In the genomic region with DNA sequence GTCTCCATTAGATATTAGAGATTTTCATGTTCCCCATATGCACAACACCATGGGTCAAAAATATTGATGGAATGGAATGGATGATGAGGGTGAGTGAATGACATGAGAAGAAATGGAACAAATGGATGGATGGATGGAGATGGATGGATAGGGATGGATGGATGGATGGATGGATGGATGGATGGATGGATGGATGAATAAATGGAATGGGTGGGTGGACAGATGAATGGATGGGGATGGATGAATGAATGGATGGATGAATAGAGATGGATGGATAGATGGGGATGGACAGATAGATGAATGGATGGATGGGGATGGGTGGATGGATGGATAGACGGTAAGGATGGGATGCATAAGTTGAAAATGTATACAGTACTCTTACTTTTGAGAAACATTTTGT, we compare ENCODE assay signal across 9 cellular contexts. TPM values are rescaled to one million over a fixed set of nuclear protein-coding genes. Genes with fewer than 3 reads are reported as not detected.
"Had no signal": no experiment of that assay in that cellular context is flagged by ENCODE, and none has a peak within 500 bp of the region (broad histone marks: within the 10 kb centered on the region; RNA-seq: fewer than 3 reads in every experiment).

No MANE protein-coding gene starts in this region.

- H3K27ac Mint-ChIP-seq: H9, HFFc6 had no signal

- H3K4me1 Mint-ChIP-seq: H9 had no signal

- FAIRE-seq: H54 had no signal

- H3K27ac ChIP-seq: GM23248 had no signal

- H3K36me3 Mint-ChIP-seq: IgD-negative memory B cell had no signal

- H3K9me3 Mint-ChIP-seq: H9, HFFc6, IgD-negative memory B cell had no signal

- H3K4me3 Mint-ChIP-seq: H9, HFFc6 had no signal

- H2AFZ ChIP-seq: GM23248 had no signal

- H3K9ac ChIP-seq: GM23248 had no signal

- H3K27me3 Mint-ChIP-seq: IgD-negative memory B cell had no signal

- DNase-seq: GM23248, GOT3, H9, HCEC 1CT, HFFc6, KBM-7 had no signal

- H3K4me3 ChIP-seq: GM23248 had no signal

RNA-seq across cellular contexts. Expression of a gene that starts 18.6 kb away (rescaled TPM):
- total RNA-seq: GM23248, HFFc6, HT1080 had no signal
- polyA plus RNA-seq: GM23248, IgD-negative memory B cell had no signal

RNA-seq across cellular contexts. Expression of a gene that starts 25.8 kb away (rescaled TPM):
- total RNA-seq: GM23248, HFFc6, HT1080 had no signal
- polyA plus RNA-seq: GM23248, IgD-negative memory B cell had no signal
